ENCODE assay signal across 14 cellular contexts in genomic region chr2:239892480-239893235, GRCh38.
"Had no signal": no experiment of that assay in that cellular context is flagged by ENCODE, and none has a peak within 500 bp of the region (broad histone marks: within the 10 kb centered on the region; RNA-seq: fewer than 3 reads in every experiment).

No MANE protein-coding gene starts in this region.

- H3K27me3 ChIP-seq: ascending aorta, tibial artery, vagina had no signal

- DNase-seq: activated CD4-positive, alpha-beta memory T cell treated with anti-CD3 and anti-CD28 coated beads for 36 hours; activated naive CD4-positive, alpha-beta T cell treated with anti-CD3 and anti-CD28 coated beads, Interleukin-2, amount 10 ng/mL, durations not matched to agents 7 days and 5 days; mammary epithelial cell; naive B cell; stimulated activated CD4-positive, alpha-beta T cell treated with anti-CD3 and anti-CD28 coated beads, Interleukin-2, amount 100 ng/mL, for 48 hours; T-helper 17 cell; WERI-Rb-1 had no signal

- ATAC-seq: stimulated activated memory B cell treated with anti-CD40 and anti-IgM and Interleukin-4, amounts not matched to agents 10 μg/mL and 1 μg/mL and 100 μg/mL, for 72 hours had no signal

- H3K27ac ChIP-seq: ascending aorta, breast epithelium, neutrophil, tibial artery, vagina, WERI-Rb-1 had no signal

- H3K4me3 ChIP-seq: ascending aorta, breast epithelium, tibial artery, vagina had no signal

- FAIRE-seq: islet of Langerhans had no signal

- H3K36me3 ChIP-seq: ascending aorta, breast epithelium, neutrophil, tibial artery, vagina, WERI-Rb-1 had no signal

- H3K4me1 ChIP-seq: ascending aorta, breast epithelium, tibial artery, vagina had no signal

- H3K9me3 ChIP-seq: ascending aorta, breast epithelium, neutrophil, tibial artery, vagina had no signal
